8 cellular contexts compared by ENCODE assay signal in genomic region chr11:62602141-62603071, GRCh38. TPM values are rescaled to one million over a fixed set of nuclear protein-coding genes. Genes with fewer than 3 reads are reported as not detected.
DNase-seq lines count a peak whose midpoint lies in the region; ATAC-seq, FAIRE-seq and TF ChIP-seq lines count a peak whose summit lies in the region.

No MANE protein-coding gene starts in this region.

- H3K4me3 Mint-ChIP-seq in osteocyte (ENCODE audit: unreplicated experiment): peak overlapping the region; percentile 84

- peak overlapping the region; percentile 72 to 98 for H3K27ac ChIP-seq in A549
- peak overlapping the region; percentile 51 to 99 (median 97) for H3K27ac ChIP-seq in heart right ventricle

- peaks cover 31% of the 10 kb centered on the region for H3K36me3 Mint-ChIP-seq in osteocyte (ENCODE audit: unreplicated experiment)

- no peak for TF ChIP-seq POLR2A in A549 (IDR thresholded peaks at IDR 0.05; ENCODE audit: low read length)

- intact Hi-C loops in heart right ventricle (cut with DNase I): loop anchor here in 2 of 10 donors (5.0 to 10.0 kb wide), 2 partner anchors 65 to 232 kb away; partner anchors contain the start of genes C11orf98 (in 1 of the 2), CSKMT (in 1 of the 2), STX5 (in 1 of the 2) and TEX54 (in 1 of the 2)

- H3K9me3 Mint-ChIP-seq in osteocyte (ENCODE audit: unreplicated experiment): no peaks in the 10 kb centered on the region

- no peaks in the 10 kb centered on the region for H3K9me3 ChIP-seq in A549
- H3K9me3 ChIP-seq in heart right ventricle: no peaks in the 10 kb centered on the region

- 79% methylated on average over 71 of the region's 96 CpGs for WGBS in A549 (ENCODE audit: missing lambda C conversion rate)
- 5 to 10% methylated on average over 91 to 96 of the region's 96 CpGs for WGBS in heart right ventricle, 2 donors

- ATAC-seq in A549 (peak; percentile 21 to 37), heart right ventricle (peak; percentile 22 to 77 (median 57)), HG02610 (IDR thresholded peaks at IDR 0.05; ENCODE audit: unreplicated experiment) (no peak), GM19452 (IDR thresholded peaks at IDR 0.05; ENCODE audit: unreplicated experiment) (no peak)

- H3K27me3 Mint-ChIP-seq in osteocyte (ENCODE audit: unreplicated experiment): no peaks in the 10 kb centered on the region

- CTCF ChIA-PET in A549 (lab: Yijun Ruan, JAX): interaction anchor here (0.5 to 5.1 kb wide), 6 partner anchors 10 to 720 kb away, joined by 4 to 42 read pairs (median 10); partner anchors contain the start of genes EML3, ROM1 and TUT1

- FAIRE-seq in A549 (lab: Jason Lieb, UNC): no peak

- H3K4me1 ChIP-seq in A549 (peaks cover 32% of the 10 kb centered on the region), heart right ventricle (peaks cover 17 to 46% (median 43%) of the 10 kb centered on the region in 9 donors)

- peaks cover 32% of the 10 kb centered on the region for H3K4me1 Mint-ChIP-seq in osteocyte (ENCODE audit: unreplicated experiment)

- DNase-seq in A549 (ENCODE audit: low read depth in 1 of 2, low spot score in 1 of 2) (peak in 1 of 2 experiments; percentile 37), GM12865 (ENCODE audit: low read depth) (no peak), NCI-H446 treated with DMSO at 0.1 percent for 48 hours (lab: John Stamatoyannopoulos, UW) (peak; percentile 37), amygdala (lab: John Stamatoyannopoulos, UW) (peak in 47 of 56 donors; percentile 50 to 91 (median 75)), heart right ventricle (peak; percentile 65 to 75), osteocyte (ENCODE audit: extremely low spot score, unreplicated experiment) (no peak)

- H3K4me3 ChIP-seq in A549 (peak overlapping the region; percentile 92), GM12865 (ENCODE audit: low read depth, low read length) (peak overlapping the region; percentile 44), heart right ventricle (peak overlapping the region; percentile 34 to 100 (median 95))

- TF ChIP-seq EP300 in A549 (IDR thresholded peaks at IDR 0.05): no peak

- TF ChIP-seq RAD21 in A549 (conservative IDR thresholded peaks at IDR 0.05 in 1 of 2, IDR thresholded peaks at IDR 0.05 in 1 of 2): no peak

- POLR2A ChIA-PET in A549 (lab: Yijun Ruan, JAX): interaction anchor here (1.0 to 3.5 kb wide), 9 partner anchors 9 to 239 kb away, joined by 3 to 75 read pairs (median 6); partner anchors contain the start of genes B3GAT3, C11orf98, CSKMT and EEF1G

- H3K27ac Mint-ChIP-seq in osteocyte (ENCODE audit: unreplicated experiment): peak overlapping the region; percentile 96

- TF ChIP-seq CTCF in A549 (IDR thresholded peaks at IDR 0.05): no peak
- TF ChIP-seq CTCF in GM12865 (IDR thresholded peaks at IDR 0.05; ENCODE audit: insufficient read depth, low read depth, low read length, missing control alignments): no peak
- peak in 6 of 9 donors; percentile 7 to 51 (median 29) for TF ChIP-seq CTCF in heart right ventricle (IDR thresholded peaks at IDR 0.05)
- no peak for TF ChIP-seq CTCF in osteocyte (IDR thresholded peaks at IDR 0.05)

- H3K27me3 ChIP-seq in heart right ventricle: no peaks in the 10 kb centered on the region

- H3K4me2 ChIP-seq in A549: peak overlapping the region; percentile 97

- peaks cover 0 to 60% (median 16%) of the 10 kb centered on the region in 9 donors for H3K36me3 ChIP-seq in heart right ventricle

TF ChIP-seq in A549, 52 proteins besides CTCF, POLR2A, EP300 and RAD21:
- TF ChIP-seq RNF2 (IDR thresholded peaks at IDR 0.05; ENCODE audit: borderline replicate concordance, low read depth): 0 out of 2 replicates have a peak, but pooled peaks have one; percentile 47
- no peak for TF ChIP-seq HEYL (CRISPR knock-in tag; IDR thresholded peaks at IDR 0.05)

RNA-seq across cellular contexts. Expression of gene MTA2, which starts 0.7 kb away (rescaled TPM):
- 21.8 and 44.3 TPM in 2 replicates for polyA plus RNA-seq in A549 (2011; rRNA removed)
- polyA plus RNA-seq in A549 (2012; cell fraction: cytosol; rRNA removed): 12.5 and 16.1 TPM in 2 replicates
- 25.7 and 48.5 TPM in 2 replicates for polyA plus RNA-seq in A549 (2012; cell fraction: nucleus; rRNA removed)
- 79.3 to 85.0 TPM (median 84.5 TPM) in 3 replicates for polyA plus RNA-seq in A549 (2017; fragmentation: RNase III; extraction: RNeasy Plus Mini Kit Qiagen cat#74134 plus additional on column Dnase treatment)
- polyA minus RNA-seq in A549 (2011; rRNA and poly(A)+ RNA removed): 74.7 and 80.5 TPM in 2 replicates
- 10 to 100 TPM; 25.0 to 45.3 (median 29.8) TPM for total RNA-seq in heart right ventricle
- 10 to 100 TPM; 22.1 to 35.3 TPM for polyA plus RNA-seq in heart right ventricle
- total RNA-seq in osteocyte: 91.6 and 107 TPM in 2 replicates

RNA-seq across cellular contexts. Expression of gene EML3, which starts 10.2 kb away (rescaled TPM):
- polyA plus RNA-seq in A549 (2011; rRNA removed): 15.2 and 19.7 TPM in 2 replicates
- 16.7 and 22.6 TPM in 2 replicates for polyA plus RNA-seq in A549 (2012; cell fraction: cytosol; rRNA removed)
- 124 and 129 TPM in 2 replicates for polyA plus RNA-seq in A549 (2012; cell fraction: nucleus; rRNA removed)
- polyA plus RNA-seq in A549 (2017; fragmentation: RNase III; extraction: RNeasy Plus Mini Kit Qiagen cat#74134 plus additional on column Dnase treatment): 21.4 to 28.0 TPM (median 27.2 TPM) in 3 replicates
- polyA minus RNA-seq in A549 (2011; rRNA and poly(A)+ RNA removed): 15.4 and 16.7 TPM in 2 replicates
- 10 to 100 TPM in 8 of 10 donors, 1 to 10 TPM in 2; 7.7 to 27.2 (median 15.2) TPM for total RNA-seq in heart right ventricle
- 10 to 100 TPM; 18.9 to 50.4 TPM for polyA plus RNA-seq in heart right ventricle
- total RNA-seq in osteocyte: 78.8 and 80.9 TPM in 2 replicates

RNA-seq across cellular contexts. Expression of gene ROM1, which starts 10.7 kb away (rescaled TPM):
- 0.92 and 1.6 TPM in 2 replicates for polyA plus RNA-seq in A549 (2011; rRNA removed)
- polyA plus RNA-seq in A549 (2012; cell fraction: cytosol; rRNA removed): 2.0 and 2.4 TPM in 2 replicates
- 1.7 and 1.8 TPM in 2 replicates for polyA plus RNA-seq in A549 (2012; cell fraction: nucleus; rRNA removed)
- polyA plus RNA-seq in A549 (2017; fragmentation: RNase III; extraction: RNeasy Plus Mini Kit Qiagen cat#74134 plus additional on column Dnase treatment): 2.8 to 3.7 TPM (median 3.2 TPM) in 3 replicates
- 0.24 and 0.37 TPM in 2 replicates for polyA minus RNA-seq in A549 (2011; rRNA and poly(A)+ RNA removed)
- 1 to 10 TPM in 8 of 10 donors, under 1 TPM in 2; 0.81 to 4.4 (median 1.8) TPM for total RNA-seq in heart right ventricle
- polyA plus RNA-seq in heart right ventricle: 1 to 10 TPM; 5.3 to 6.6 TPM
- total RNA-seq in osteocyte: 3.3 and 4.4 TPM in 2 replicates

RNA-seq across cellular contexts. Expression of gene TUT1, which starts 11.1 kb away (rescaled TPM):
- polyA plus RNA-seq in A549 (2011; rRNA removed): 12.9 and 15.5 TPM in 2 replicates
- polyA plus RNA-seq in A549 (2012; cell fraction: cytosol; rRNA removed): 8.9 and 9.9 TPM in 2 replicates
- 30.4 and 31.6 TPM in 2 replicates for polyA plus RNA-seq in A549 (2012; cell fraction: nucleus; rRNA removed)
- polyA plus RNA-seq in A549 (2017; fragmentation: RNase III; extraction: RNeasy Plus Mini Kit Qiagen cat#74134 plus additional on column Dnase treatment): 9.9 to 11.7 TPM (median 11.1 TPM) in 3 replicates
- 9.4 and 11.7 TPM in 2 replicates for polyA minus RNA-seq in A549 (2011; rRNA and poly(A)+ RNA removed)
- 10 to 100 TPM in 8 of 10 donors, 1 to 10 TPM in 2; 8.2 to 17.9 (median 12.3) TPM for total RNA-seq in heart right ventricle
- 10 to 100 TPM in 1 of 2 donors, 1 to 10 TPM in 1; 9.3 to 19.2 TPM for polyA plus RNA-seq in heart right ventricle
- 12.7 and 15.6 TPM in 2 replicates for total RNA-seq in osteocyte

RNA-seq across cellular contexts. Expression of gene B3GAT3, which starts 19.4 kb away (rescaled TPM):
- polyA plus RNA-seq in A549 (2011; rRNA removed) (19.0 and 20.5 TPM in 2 replicates), A549 (2017; fragmentation: RNase III; extraction: RNeasy Plus Mini Kit Qiagen cat#74134 plus additional on column Dnase treatment) (38.1 to 41.0 TPM (median 40.9 TPM) in 3 replicates), heart right ventricle (10 to 100 TPM; 29.5 to 41.2 TPM)
- polyA plus RNA-seq in A549 (2012; cell fraction: cytosol; rRNA removed): 55.2 and 77.9 TPM in 2 replicates
- polyA plus RNA-seq in A549 (2012; cell fraction: nucleus; rRNA removed): 113 and 130 TPM in 2 replicates
- 8.6 and 10.7 TPM in 2 replicates for polyA minus RNA-seq in A549 (2011; rRNA and poly(A)+ RNA removed)
- total RNA-seq in heart right ventricle (10 to 100 TPM in 7 of 10 donors, 1 to 10 TPM in 3; 6.8 to 20.7 (median 10.6) TPM), osteocyte (35.8 and 41.4 TPM in 2 replicates)

Comparison
In these comparisons a context has a peak if more than half of its experiments do, and no peak if none do; other contexts are left out.
1. ATAC-seq: peak in A549 (2 of 2) and heart right ventricle (8 of 8); none in HG02610 (single experiment) and GM19452 (single experiment).
2. DNase-seq: peak in NCI-H446 treated with DMSO at 0.1 percent for 48 hours (single experiment), amygdala (47 of 56) and heart right ventricle (2 of 2); none in GM12865 (single experiment) and osteocyte (single experiment).
3. H3K4me3 ChIP-seq: peak in every context shown above with its lines; median percentile 95 in heart right ventricle; 92 in A549; 44 in GM12865.
4. CTCF ChIP-seq: peak in heart right ventricle (6 of 9); none in A549 (single experiment), GM12865 (single experiment) and osteocyte (single experiment).